In genomic region chr12:132565365-132565764, GRCh38 we compare ENCODE assay signal across 18 cellular contexts. TPM values are rescaled to one million over a fixed set of nuclear protein-coding genes. Genes with fewer than 3 reads are reported as not detected.
DNase-seq lines count a peak whose midpoint lies in the region; ATAC-seq, FAIRE-seq and TF ChIP-seq lines count a peak whose summit lies in the region.
"Had no signal": no experiment of that assay in that cellular context is flagged by ENCODE, and none has a peak within 500 bp of the region (broad histone marks: within the 10 kb centered on the region; RNA-seq: fewer than 3 reads in every experiment).

No MANE protein-coding gene starts in this region.

- H3K36me3 Mint-ChIP-seq in neural progenitor cell = peaks cover 11% of the 10 kb centered on the region
- H3K36me3 Mint-ChIP-seq: IgD-negative memory B cell had no signal

- H3K9me3 Mint-ChIP-seq in neural progenitor cell = no peaks in the 10 kb centered on the region
- H3K9me3 Mint-ChIP-seq: CD4-positive, CD25-positive, alpha-beta regulatory T cell; GM23338; H9; IgD-negative memory B cell had no signal

- no peaks in the 10 kb centered on the region for H3K9me3 ChIP-seq in neural progenitor cell (ENCODE audit: low read depth)
- H3K9me3 ChIP-seq: BLaER1 treated with 17β-estradiol and CSF1 and Interleukin-3, amounts not matched to agents 10 nM and 100 nM had no signal

- H3K27me3 ChIP-seq in bronchial epithelial cell (ENCODE audit: control insufficient read depth, insufficient read depth, low read length) (no peaks in the 10 kb centered on the region), neural progenitor cell (no peaks in the 10 kb centered on the region)
- H3K27me3 ChIP-seq: BLaER1 treated with 17β-estradiol and CSF1 and Interleukin-3, amounts not matched to agents 10 nM and 100 nM had no signal

- no peak for TF ChIP-seq CTCF in bronchial epithelial cell (IDR thresholded peaks at IDR 0.05; ENCODE audit: insufficient read depth, low read length, severe bottlenecking)
- TF ChIP-seq CTCF in neural progenitor cell (IDR thresholded peaks at IDR 0.05) = no peak
- no peak for TF ChIP-seq CTCF in RWPE1 (conservative IDR thresholded peaks at IDR 0.05; ENCODE audit: low read depth)

- no peak overlapping the region for H3K4me3 ChIP-seq in bronchial epithelial cell (ENCODE audit: low read depth, low read length)
- H3K4me3 ChIP-seq in neural progenitor cell = no peak overlapping the region
- H3K4me3 ChIP-seq: BLaER1 treated with 17β-estradiol and CSF1 and Interleukin-3, amounts not matched to agents 10 nM and 100 nM; GM23338 had no signal

- no peak overlapping the region for H3K4me2 ChIP-seq in neural progenitor cell
- H3K4me2 ChIP-seq: GM23338, KMS-11 had no signal

- H3K27ac ChIP-seq in neural progenitor cell (no peak overlapping the region), RWPE1 (no peak overlapping the region)
- H3K27ac ChIP-seq: BLaER1 treated with 17β-estradiol and CSF1 and Interleukin-3, amounts not matched to agents 10 nM and 100 nM; KMS-11 had no signal

- H3K36me3 ChIP-seq in bronchial epithelial cell (ENCODE audit: control insufficient read depth, insufficient read depth, low read length) (peaks cover 22% of the 10 kb centered on the region), neural progenitor cell (no peaks in the 10 kb centered on the region)

- DNase-seq in HTR-8/SVneo (ENCODE audit: insufficient read length, low spot score) (no peak), bronchial epithelial cell (ENCODE audit: low read depth) (no peak), neural progenitor cell (ENCODE audit: low spot score) (no peak), NCI-H774 (lab: John Stamatoyannopoulos, UW) (no peak), RWPE1 (ENCODE audit: low spot score) (no peak)
- DNase-seq: AML-193; CD4-positive, CD25-positive, alpha-beta regulatory T cell; DMS53; GF-D8; H9 had no signal

- peaks cover 87% of the 10 kb centered on the region for H4K20me1 ChIP-seq in neural progenitor cell (ENCODE audit: low read depth)

- ATAC-seq in GM21737 (IDR thresholded peaks at IDR 0.05; ENCODE audit: unreplicated experiment) (no peak), HG03280 (IDR thresholded peaks at IDR 0.05; ENCODE audit: unreplicated experiment) (no peak)
- ATAC-seq: GM23338 had no signal

- FAIRE-seq in HTR-8/SVneo (lab: Jason Lieb, UNC) (peak; percentile 90), bronchial epithelial cell (lab: Jason Lieb, UNC) (peak; percentile 87)
- FAIRE-seq: GM18507 had no signal

- CTCF ChIA-PET in RWPE1 (lab: Yijun Ruan, JAX) = no interaction called here

- H3K4me3 Mint-ChIP-seq in neural progenitor cell = no peak overlapping the region
- H3K4me3 Mint-ChIP-seq: CD4-positive, CD25-positive, alpha-beta regulatory T cell; GM23338; H9; IgD-negative memory B cell had no signal

- POLR2A ChIA-PET in RWPE1 (lab: Yijun Ruan, JAX; ENCODE audit: low non-redundant PET) = no interaction called here

- H2AFZ ChIP-seq in neural progenitor cell (replicated peaks) = no peak overlapping the region
- H2AFZ ChIP-seq: GM23338 had no signal

- H3F3A ChIP-seq in neural progenitor cell (ENCODE audit: low read depth) = peaks cover 5% of the 10 kb centered on the region

- H3K27ac Mint-ChIP-seq in neural progenitor cell = peak overlapping the region; percentile 39
- H3K27ac Mint-ChIP-seq: GM23338, H9 had no signal

- no peaks in the 10 kb centered on the region for H3K4me1 ChIP-seq in neural progenitor cell

- H3K79me2 ChIP-seq in neural progenitor cell (ENCODE audit: low read depth) = peaks cover 40% of the 10 kb centered on the region

- H3K4me1 Mint-ChIP-seq in neural progenitor cell = peaks cover 11% of the 10 kb centered on the region

- peaks cover 2% of the 10 kb centered on the region for H3K27me3 Mint-ChIP-seq in neural progenitor cell (ENCODE audit: insufficient read depth, low read depth)
- H3K27me3 Mint-ChIP-seq: CD4-positive, CD25-positive, alpha-beta regulatory T cell; IgD-negative memory B cell had no signal

- no peak overlapping the region for H3K9ac ChIP-seq in neural progenitor cell
- H3K9ac ChIP-seq: KMS-11 had no signal

RNA-seq across cellular contexts. Expression of gene LRCOL1, which starts 45.0 kb away (rescaled TPM):
- total RNA-seq in bronchial epithelial cell = not detected in 2 replicates
- 0.34 TPM in 1 of 2 replicates, not detected in the other for total RNA-seq in neural progenitor cell (ENCODE audit: low replicate concordance)
- total RNA-seq: A673; CD4-positive, CD25-positive, alpha-beta regulatory T cell; H9 had no signal

RNA-seq across cellular contexts. Expression of gene P2RX2, which starts 53.2 kb away (rescaled TPM):
- total RNA-seq in bronchial epithelial cell (not detected in 2 replicates), neural progenitor cell (ENCODE audit: low replicate concordance) (0.15 TPM in 1 of 2 replicates, not detected in the other)
- total RNA-seq: A673; CD4-positive, CD25-positive, alpha-beta regulatory T cell had no signal
